12 cellular contexts compared by ENCODE assay signal in genomic region chr12:12456637-12457036, GRCh38.
A peak's percentile ranks its signal among the peaks of the same experiment; 100 is the strongest.
DNase-seq lines count a peak whose midpoint lies in the region; ATAC-seq and TF ChIP-seq lines count a peak whose summit lies in the region.
"Had no signal": no experiment of that assay in that cellular context is flagged by ENCODE, and none has a peak within 500 bp of the region (broad histone marks: within the 10 kb centered on the region; RNA-seq: fewer than 3 reads in every experiment).

No MANE protein-coding gene starts in this region.

- H3K27me3 Mint-ChIP-seq in activated T-cell treated with anti-CD3 and anti-CD28 coated beads, Interleukin-2, amount 50 U/mL, for 72 hours (ENCODE audit: low read depth): no peaks in the 10 kb centered on the region
- no peaks in the 10 kb centered on the region for H3K27me3 Mint-ChIP-seq in activated CD4-positive, alpha-beta memory T cell treated with anti-CD3 and anti-CD28 coated beads, Interleukin-2, amount 10 ng/mL, durations not matched to agents 7 days and 5 days

- intact Hi-C loops in spleen (cut with DNase I; ENCODE audit: low total_unique reads): no loop called here
- intact Hi-C loops in thyroid gland (cut with DNase I): no loop called here

- H3K4me3 ChIP-seq in epithelial cell of esophagus (ENCODE audit: low read length): no peak overlapping the region
- no peak overlapping the region for H3K4me3 ChIP-seq in spleen
- H3K4me3 ChIP-seq in thyroid gland (replicated peaks in 1 of 3): no peak overlapping the region
- H3K4me3 ChIP-seq: ascending aorta had no signal

- no peak for TF ChIP-seq POLR2A in spleen (IDR thresholded peaks at IDR 0.05)
- no peak for TF ChIP-seq POLR2A in thyroid gland (IDR thresholded peaks at IDR 0.05)

- H3K4me3 Mint-ChIP-seq in activated T-cell treated with anti-CD3 and anti-CD28 coated beads, Interleukin-2, amount 50 U/mL, for 72 hours: peak overlapping the region; percentile 66 to 67
- peak overlapping the region; percentile 46 for H3K4me3 Mint-ChIP-seq in activated CD4-positive, alpha-beta memory T cell treated with anti-CD3 and anti-CD28 coated beads, Interleukin-2, amount 10 ng/mL, durations not matched to agents 7 days and 5 days

- H3K27me3 ChIP-seq in spleen (replicated peaks in 1 of 7): no peaks in the 10 kb centered on the region
- H3K27me3 ChIP-seq in thyroid gland: no peaks in the 10 kb centered on the region
- H3K27me3 ChIP-seq: ascending aorta had no signal

- H3K9me3 ChIP-seq in spleen (no peaks in the 10 kb centered on the region), thyroid gland (no peaks in the 10 kb centered on the region)
- H3K9me3 ChIP-seq: ascending aorta had no signal

- no peak for DNase-seq in activated T-cell treated with anti-CD3 and anti-CD28 coated beads, Interleukin-2, amount 50 U/mL, for 72 hours
- DNase-seq in activated T-cell treated with anti-CD3 and anti-CD28 coated beads, Interleukin-2, amount 50 U/mL, for 48 hours: no peak
- DNase-seq in activated CD4-positive, alpha-beta memory T cell treated with anti-CD3 and anti-CD28 coated beads, Interleukin-2, amount 10 ng/mL, durations not matched to agents 7 days and 5 days: no peak
- peak; percentile 74 for DNase-seq in epithelial cell of esophagus (ENCODE audit: low read depth)
- DNase-seq in spleen: no peak
- no peak for DNase-seq in NCI-H345 treated with DMSO at 0.1 percent for 48 hours (lab: John Stamatoyannopoulos, UW; ENCODE audit: unreplicated experiment)
- DNase-seq in thyroid gland: no peak
- DNase-seq: midbrain, NCI-H1694 had no signal

- CTCF ChIA-PET in activated CD4-positive, alpha-beta memory T cell treated with anti-CD3 and anti-CD28 coated beads, Interleukin-2, amount 10 ng/mL, durations not matched to agents 7 days and 5 days (lab: Charles Lee): interaction anchor here (0.8 to 5.2 kb wide), 11 partner anchors 9 to 280 kb away, joined by 3 to 34 read pairs (median 6); partner anchors contain the start of gene DUSP16

- 48 to 82% (median 67%) methylated on average over 5 of the region's 5 CpGs for WGBS in spleen, 5 donors
- WGBS in thyroid gland, 2 donors: 81 to 95% methylated on average over 5 of the region's 5 CpGs

- H3K27ac Mint-ChIP-seq in activated T-cell treated with anti-CD3 and anti-CD28 coated beads, Interleukin-2, amount 50 U/mL, for 72 hours: peak overlapping the region; percentile 52
- peak overlapping the region; percentile 84 for H3K27ac Mint-ChIP-seq in activated CD4-positive, alpha-beta memory T cell treated with anti-CD3 and anti-CD28 coated beads, Interleukin-2, amount 10 ng/mL, durations not matched to agents 7 days and 5 days

- H3K4me1 Mint-ChIP-seq in activated T-cell treated with anti-CD3 and anti-CD28 coated beads, Interleukin-2, amount 50 U/mL, for 72 hours (ENCODE audit: low read depth): peaks cover 60% of the 10 kb centered on the region
- peaks cover 61% of the 10 kb centered on the region for H3K4me1 Mint-ChIP-seq in activated CD4-positive, alpha-beta memory T cell treated with anti-CD3 and anti-CD28 coated beads, Interleukin-2, amount 10 ng/mL, durations not matched to agents 7 days and 5 days

- H3K36me3 Mint-ChIP-seq in activated T-cell treated with anti-CD3 and anti-CD28 coated beads, Interleukin-2, amount 50 U/mL, for 72 hours (ENCODE audit: insufficient read depth in 2 of 2): peaks cover 2 to 3% of the 10 kb centered on the region in 2 donors
- peaks cover 21% of the 10 kb centered on the region for H3K36me3 Mint-ChIP-seq in activated CD4-positive, alpha-beta memory T cell treated with anti-CD3 and anti-CD28 coated beads, Interleukin-2, amount 10 ng/mL, durations not matched to agents 7 days and 5 days (ENCODE audit: low read depth)

- H3K36me3 ChIP-seq in spleen (peaks cover 0 to 6% (median 0%) of the 10 kb centered on the region in 6 donors), thyroid gland (no peaks in the 10 kb centered on the region)
- H3K36me3 ChIP-seq: ascending aorta had no signal

- H3K4me1 ChIP-seq in spleen (peaks cover 0 to 11% (median 1%) of the 10 kb centered on the region in 6 donors), thyroid gland (no peaks in the 10 kb centered on the region)
- H3K4me1 ChIP-seq: ascending aorta had no signal

- no peak for TF ChIP-seq CTCF in epithelial cell of esophagus (IDR thresholded peaks at IDR 0.05; ENCODE audit: insufficient read depth, low read depth, low read length, missing control alignments)
- TF ChIP-seq CTCF in spleen (IDR thresholded peaks at IDR 0.05 in 8 of 11, conservative IDR thresholded peaks at IDR 0.05 in 3 of 11): no peak
- TF ChIP-seq CTCF in thyroid gland (IDR thresholded peaks at IDR 0.05): no peak

- POLR2A ChIA-PET in activated CD4-positive, alpha-beta memory T cell treated with anti-CD3 and anti-CD28 coated beads, Interleukin-2, amount 10 ng/mL, durations not matched to agents 7 days and 5 days (lab: Charles Lee): interaction anchor here (0.6 to 15.0 kb wide), 26 partner anchors 9 to 280 kb away, joined by 3 to 579 read pairs (median 6); partner anchors contain the start of genes BORCS5, CDKN1B and CREBL2

- no peaks in the 10 kb centered on the region for H3K9me3 Mint-ChIP-seq in activated T-cell treated with anti-CD3 and anti-CD28 coated beads, Interleukin-2, amount 50 U/mL, for 72 hours
- H3K9me3 Mint-ChIP-seq in activated CD4-positive, alpha-beta memory T cell treated with anti-CD3 and anti-CD28 coated beads, Interleukin-2, amount 10 ng/mL, durations not matched to agents 7 days and 5 days: no peaks in the 10 kb centered on the region

- H3K27ac ChIP-seq in spleen (peak overlapping the region in 5 of 8 donors; percentile 6 to 58 (median 45)), thyroid gland (no peak overlapping the region)
- H3K27ac ChIP-seq: ascending aorta had no signal

- peak in 1 of 2 donors; percentile 77 for ATAC-seq in activated T-cell treated with anti-CD3 and anti-CD28 coated beads, Interleukin-2, amount 50 U/mL, for 72 hours (replicated peaks in 1 of 2)
- no peak for ATAC-seq in HG02885 (IDR thresholded peaks at IDR 0.05; ENCODE audit: poor library complexity, unreplicated experiment)
- ATAC-seq: HCT116 had no signal

Comparison
In these comparisons a context has a peak if more than half of its experiments do, and no peak if none do; other contexts are left out.
1. H3K27ac ChIP-seq: peak in spleen (5 of 8); none in thyroid gland (0 of 3).